In the genomic region with DNA sequence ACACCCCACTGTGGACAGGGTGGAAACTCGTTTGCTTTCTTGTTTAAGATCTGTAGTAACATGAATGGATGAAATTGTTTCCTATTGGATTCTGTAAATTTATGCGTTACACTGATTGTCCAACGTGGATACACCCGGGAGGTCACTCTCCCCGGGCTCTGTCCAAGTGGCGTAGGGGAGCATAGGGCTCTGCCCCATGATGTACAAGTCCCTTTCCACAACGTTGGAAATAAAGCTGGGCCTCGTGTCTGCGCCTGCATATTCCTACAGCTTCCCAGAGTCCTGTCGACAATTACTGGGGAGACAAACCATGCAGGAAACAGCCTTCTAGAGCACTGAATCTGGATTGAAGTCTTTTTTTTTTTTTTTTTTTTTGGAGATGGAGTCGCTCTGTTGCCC, we compare ENCODE assay signal across 1 cellular context.
TF ChIP-seq lines count a peak whose summit lies in the region.

No MANE protein-coding gene starts in this region.

TF ChIP-seq in H1, 55 proteins besides CTCF, POLR2A, EP300 and RAD21:
- TF ChIP-seq, protein P1, sequence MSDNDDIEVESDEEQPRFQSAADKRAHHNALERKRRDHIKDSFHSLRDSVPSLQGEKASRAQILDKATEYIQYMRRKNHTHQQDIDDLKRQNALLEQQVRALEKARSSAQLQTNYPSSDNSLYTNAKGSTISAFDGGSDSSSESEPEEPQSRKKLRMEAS (IDR thresholded peaks at IDR 0.05): 0 out of 2 replicates have a peak, but pooled peaks have one; percentile 22
- TF ChIP-seq, protein P2, sequence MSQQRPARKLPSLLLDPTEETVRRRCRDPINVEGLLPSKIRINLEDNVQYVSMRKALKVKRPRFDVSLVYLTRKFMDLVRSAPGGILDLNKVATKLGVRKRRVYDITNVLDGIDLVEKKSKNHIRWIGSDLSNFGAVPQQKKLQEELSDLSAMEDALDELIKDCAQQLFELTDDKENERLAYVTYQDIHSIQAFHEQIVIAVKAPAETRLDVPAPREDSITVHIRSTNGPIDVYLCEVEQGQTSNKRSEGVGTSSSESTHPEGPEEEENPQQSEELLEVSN (IDR thresholded peaks at IDR 0.05): no peak
- TF ChIP-seq SP1 (IDR thresholded peaks at IDR 0.05; ENCODE audit: low read depth, low read length) (no peak), EGR1 (IDR thresholded peaks at IDR 0.05; ENCODE audit: borderline replicate concordance, low read depth, low read length) (no peak), NANOG (IDR thresholded peaks at IDR 0.05; ENCODE audit: insufficient read depth, low read depth, low read length, poor library complexity, severe bottlenecking) (no peak), POU5F1 (IDR thresholded peaks at IDR 0.05; ENCODE audit: low read depth, low read length) (0 out of 2 replicates have a peak, but pooled peaks have one; percentile 19), GTF2F1 (IDR thresholded peaks at IDR 0.05; ENCODE audit: borderline replicate concordance, low read depth, low read length) (no peak), JUND (IDR thresholded peaks at IDR 0.05; ENCODE audit: low read length) (no peak), CREB1 (IDR thresholded peaks at IDR 0.05) (0 out of 2 replicates have a peak, but pooled peaks have one; percentile 4), RXRA (IDR thresholded peaks at IDR 0.05; ENCODE audit: insufficient read depth, low read depth, low read length) (no peak), SIRT6 (IDR thresholded peaks at IDR 0.05; ENCODE audit: low read length) (peak; percentile 47), KDM4A (IDR thresholded peaks at IDR 0.05; ENCODE audit: low read depth, low read length, severe bottlenecking) (no peak), TCF12 (IDR thresholded peaks at IDR 0.05; ENCODE audit: low read depth, low read length) (no peak), TBP (IDR thresholded peaks at IDR 0.05; ENCODE audit: low read depth, low read length) (no peak), CHD2 (IDR thresholded peaks at IDR 0.05; ENCODE audit: low read length) (no peak), JUN (IDR thresholded peaks at IDR 0.05; ENCODE audit: low read depth, low read length) (no peak), POLR2AphosphoS5 (IDR thresholded peaks at IDR 0.05; ENCODE audit: low read depth, low read length) (peak; percentile 99)
- TF ChIP-seq, protein P3, sequence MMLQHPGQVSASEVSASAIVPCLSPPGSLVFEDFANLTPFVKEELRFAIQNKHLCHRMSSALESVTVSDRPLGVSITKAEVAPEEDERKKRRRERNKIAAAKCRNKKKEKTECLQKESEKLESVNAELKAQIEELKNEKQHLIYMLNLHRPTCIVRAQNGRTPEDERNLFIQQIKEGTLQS (IDR thresholded peaks at IDR 0.05; ENCODE audit: insufficient read depth, low read depth, low read length): no peak
- TF ChIP-seq, protein P4, sequence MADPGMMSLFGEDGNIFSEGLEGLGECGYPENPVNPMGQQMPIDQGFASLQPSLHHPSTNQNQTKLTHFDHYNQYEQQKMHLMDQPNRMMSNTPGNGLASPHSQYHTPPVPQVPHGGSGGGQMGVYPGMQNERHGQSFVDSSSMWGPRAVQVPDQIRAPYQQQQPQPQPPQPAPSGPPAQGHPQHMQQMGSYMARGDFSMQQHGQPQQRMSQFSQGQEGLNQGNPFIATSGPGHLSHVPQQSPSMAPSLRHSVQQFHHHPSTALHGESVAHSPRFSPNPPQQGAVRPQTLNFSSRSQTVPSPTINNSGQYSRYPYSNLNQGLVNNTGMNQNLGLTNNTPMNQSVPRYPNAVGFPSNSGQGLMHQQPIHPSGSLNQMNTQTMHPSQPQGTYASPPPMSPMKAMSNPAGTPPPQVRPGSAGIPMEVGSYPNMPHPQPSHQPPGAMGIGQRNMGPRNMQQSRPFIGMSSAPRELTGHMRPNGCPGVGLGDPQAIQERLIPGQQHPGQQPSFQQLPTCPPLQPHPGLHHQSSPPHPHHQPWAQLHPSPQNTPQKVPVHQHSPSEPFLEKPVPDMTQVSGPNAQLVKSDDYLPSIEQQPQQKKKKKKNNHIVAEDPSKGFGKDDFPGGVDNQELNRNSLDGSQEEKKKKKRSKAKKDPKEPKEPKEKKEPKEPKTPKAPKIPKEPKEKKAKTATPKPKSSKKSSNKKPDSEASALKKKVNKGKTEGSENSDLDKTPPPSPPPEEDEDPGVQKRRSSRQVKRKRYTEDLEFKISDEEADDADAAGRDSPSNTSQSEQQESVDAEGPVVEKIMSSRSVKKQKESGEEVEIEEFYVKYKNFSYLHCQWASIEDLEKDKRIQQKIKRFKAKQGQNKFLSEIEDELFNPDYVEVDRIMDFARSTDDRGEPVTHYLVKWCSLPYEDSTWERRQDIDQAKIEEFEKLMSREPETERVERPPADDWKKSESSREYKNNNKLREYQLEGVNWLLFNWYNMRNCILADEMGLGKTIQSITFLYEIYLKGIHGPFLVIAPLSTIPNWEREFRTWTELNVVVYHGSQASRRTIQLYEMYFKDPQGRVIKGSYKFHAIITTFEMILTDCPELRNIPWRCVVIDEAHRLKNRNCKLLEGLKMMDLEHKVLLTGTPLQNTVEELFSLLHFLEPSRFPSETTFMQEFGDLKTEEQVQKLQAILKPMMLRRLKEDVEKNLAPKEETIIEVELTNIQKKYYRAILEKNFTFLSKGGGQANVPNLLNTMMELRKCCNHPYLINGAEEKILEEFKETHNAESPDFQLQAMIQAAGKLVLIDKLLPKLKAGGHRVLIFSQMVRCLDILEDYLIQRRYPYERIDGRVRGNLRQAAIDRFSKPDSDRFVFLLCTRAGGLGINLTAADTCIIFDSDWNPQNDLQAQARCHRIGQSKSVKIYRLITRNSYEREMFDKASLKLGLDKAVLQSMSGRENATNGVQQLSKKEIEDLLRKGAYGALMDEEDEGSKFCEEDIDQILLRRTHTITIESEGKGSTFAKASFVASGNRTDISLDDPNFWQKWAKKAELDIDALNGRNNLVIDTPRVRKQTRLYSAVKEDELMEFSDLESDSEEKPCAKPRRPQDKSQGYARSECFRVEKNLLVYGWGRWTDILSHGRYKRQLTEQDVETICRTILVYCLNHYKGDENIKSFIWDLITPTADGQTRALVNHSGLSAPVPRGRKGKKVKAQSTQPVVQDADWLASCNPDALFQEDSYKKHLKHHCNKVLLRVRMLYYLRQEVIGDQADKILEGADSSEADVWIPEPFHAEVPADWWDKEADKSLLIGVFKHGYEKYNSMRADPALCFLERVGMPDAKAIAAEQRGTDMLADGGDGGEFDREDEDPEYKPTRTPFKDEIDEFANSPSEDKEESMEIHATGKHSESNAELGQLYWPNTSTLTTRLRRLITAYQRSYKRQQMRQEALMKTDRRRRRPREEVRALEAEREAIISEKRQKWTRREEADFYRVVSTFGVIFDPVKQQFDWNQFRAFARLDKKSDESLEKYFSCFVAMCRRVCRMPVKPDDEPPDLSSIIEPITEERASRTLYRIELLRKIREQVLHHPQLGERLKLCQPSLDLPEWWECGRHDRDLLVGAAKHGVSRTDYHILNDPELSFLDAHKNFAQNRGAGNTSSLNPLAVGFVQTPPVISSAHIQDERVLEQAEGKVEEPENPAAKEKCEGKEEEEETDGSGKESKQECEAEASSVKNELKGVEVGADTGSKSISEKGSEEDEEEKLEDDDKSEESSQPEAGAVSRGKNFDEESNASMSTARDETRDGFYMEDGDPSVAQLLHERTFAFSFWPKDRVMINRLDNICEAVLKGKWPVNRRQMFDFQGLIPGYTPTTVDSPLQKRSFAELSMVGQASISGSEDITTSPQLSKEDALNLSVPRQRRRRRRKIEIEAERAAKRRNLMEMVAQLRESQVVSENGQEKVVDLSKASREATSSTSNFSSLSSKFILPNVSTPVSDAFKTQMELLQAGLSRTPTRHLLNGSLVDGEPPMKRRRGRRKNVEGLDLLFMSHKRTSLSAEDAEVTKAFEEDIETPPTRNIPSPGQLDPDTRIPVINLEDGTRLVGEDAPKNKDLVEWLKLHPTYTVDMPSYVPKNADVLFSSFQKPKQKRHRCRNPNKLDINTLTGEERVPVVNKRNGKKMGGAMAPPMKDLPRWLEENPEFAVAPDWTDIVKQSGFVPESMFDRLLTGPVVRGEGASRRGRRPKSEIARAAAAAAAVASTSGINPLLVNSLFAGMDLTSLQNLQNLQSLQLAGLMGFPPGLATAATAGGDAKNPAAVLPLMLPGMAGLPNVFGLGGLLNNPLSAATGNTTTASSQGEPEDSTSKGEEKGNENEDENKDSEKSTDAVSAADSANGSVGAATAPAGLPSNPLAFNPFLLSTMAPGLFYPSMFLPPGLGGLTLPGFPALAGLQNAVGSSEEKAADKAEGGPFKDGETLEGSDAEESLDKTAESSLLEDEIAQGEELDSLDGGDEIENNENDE (IDR thresholded peaks at IDR 0.05; ENCODE audit: insufficient replicate concordance, low read length): peak; percentile 41
